Comparison of ENCODE assay signal across 25 cellular contexts in genomic region chr3:183439510-183439909, GRCh38. TPM values are rescaled to one million over a fixed set of nuclear protein-coding genes. Genes with fewer than 3 reads are reported as not detected.
A peak's percentile ranks its signal among the peaks of the same experiment; 100 is the strongest.
DNase-seq lines count a peak whose midpoint lies in the region; ATAC-seq and TF ChIP-seq lines count a peak whose summit lies in the region.
"Had no signal": no experiment of that assay in that cellular context is flagged by ENCODE, and none has a peak within 500 bp of the region (broad histone marks: within the 10 kb centered on the region; RNA-seq: fewer than 3 reads in every experiment).

No MANE protein-coding gene starts in this region.

- TF ChIP-seq CTCF in epithelial cell of esophagus (IDR thresholded peaks at IDR 0.05; ENCODE audit: insufficient read depth, low read depth, low read length, missing control alignments): no peak

- POLR2A ChIA-PET in HEK293T (lab: Yijun Ruan, JAX): no interaction called here

- H3K4me3 ChIP-seq in epithelial cell of esophagus (ENCODE audit: low read length): no peak overlapping the region
- H3K4me3 ChIP-seq: adrenal gland, heart right ventricle, lung, spleen, suprapubic skin had no signal

- CTCF ChIA-PET in HEK293T (lab: Yijun Ruan, JAX): no interaction called here

- no peak for ATAC-seq in HG02884 (IDR thresholded peaks at IDR 0.05; ENCODE audit: unreplicated experiment)
- ATAC-seq: activated T-cell treated with anti-CD3 and anti-CD28 coated beads, Interleukin-2, amount 50 U/mL, for 4 hours; effector memory CD8-positive, alpha-beta T cell; right cardiac atrium had no signal

- DNase-seq in CD1c-positive myeloid dendritic cell (ENCODE audit: extremely low spot score) (peak; percentile 40), H4 (ENCODE audit: low spot score) (peak; percentile 25), NCI-H226 (peak; percentile 16), epithelial cell of esophagus (ENCODE audit: low read depth) (peak; percentile 58), HEK293T (ENCODE audit: extremely low spot score) (no peak), AG20443 (ENCODE audit: low spot score) (no peak)
- DNase-seq in activated effector memory CD4-positive, alpha-beta T cell treated with anti-CD3 and anti-CD28 coated beads, Interleukin-2, amount 50 U/mL, for 16 hours: no peak
- DNase-seq: ACHN; activated CD4-positive, alpha-beta T cell treated with anti-CD3 and anti-CD28 coated beads for 4 hours; activated naive CD4-positive, alpha-beta T cell treated with Interleukin-2 at 50 U/mL for 16 hours; activated T-cell treated with anti-CD3 and anti-CD28 coated beads, Interleukin-2, amount 50 U/mL, for 4 hours; adrenal gland; brain microvascular endothelial cell; effector memory CD8-positive, alpha-beta T cell; heart right ventricle; Karpas-422; kidney glomerular epithelial cell; NCI-H187 treated with DMSO at 0.1 percent for 48 hours; NCI-H446; right cardiac atrium; SK-N-SH; spleen had no signal

TF ChIP-seq in HEK293T, 16 proteins besides CTCF, POLR2A, EP300 and RAD21:
- TF ChIP-seq TARDBP (IDR thresholded peaks at IDR 0.05) (no peak), HDGF (IDR thresholded peaks at IDR 0.05; ENCODE audit: borderline replicate concordance) (no peak), FOXA1 (IDR thresholded peaks at IDR 0.05) (no peak), LEF1 (IDR thresholded peaks at IDR 0.05; ENCODE audit: borderline replicate concordance) (no peak), FOXM1 (IDR thresholded peaks at IDR 0.05; ENCODE audit: borderline replicate concordance) (no peak), CTBP1 (IDR thresholded peaks at IDR 0.05; ENCODE audit: borderline replicate concordance) (no peak), ZNF384 (IDR thresholded peaks at IDR 0.05) (no peak), ELF4 (IDR thresholded peaks at IDR 0.05) (no peak), SP1 (IDR thresholded peaks at IDR 0.05) (no peak)
- TF ChIP-seq, protein P1, sequence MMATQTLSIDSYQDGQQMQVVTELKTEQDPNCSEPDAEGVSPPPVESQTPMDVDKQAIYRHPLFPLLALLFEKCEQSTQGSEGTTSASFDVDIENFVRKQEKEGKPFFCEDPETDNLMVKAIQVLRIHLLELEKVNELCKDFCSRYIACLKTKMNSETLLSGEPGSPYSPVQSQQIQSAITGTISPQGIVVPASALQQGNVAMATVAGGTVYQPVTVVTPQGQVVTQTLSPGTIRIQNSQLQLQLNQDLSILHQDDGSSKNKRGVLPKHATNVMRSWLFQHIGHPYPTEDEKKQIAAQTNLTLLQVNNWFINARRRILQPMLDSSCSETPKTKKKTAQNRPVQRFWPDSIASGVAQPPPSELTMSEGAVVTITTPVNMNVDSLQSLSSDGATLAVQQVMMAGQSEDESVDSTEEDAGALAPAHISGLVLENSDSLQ (IDR thresholded peaks at IDR 0.05): no peak
TF ChIP-seq in HEK293T: peak in this region for 0.

RNA-seq across cellular contexts. Expression of gene MCF2L2, which starts 11.1 kb away (rescaled TPM):
- 0.62 and 0.64 TPM in 2 replicates for total RNA-seq in H4 (2014; rRNA removed; shearing (Covaris generic))

Comparison
In these comparisons a context has a peak if more than half of its experiments do, and no peak if none do; other contexts are left out.
1. DNase-seq: peak in CD1c-positive myeloid dendritic cell (single experiment), H4 (single experiment), NCI-H226 (single experiment) and epithelial cell of esophagus (single experiment); none in activated effector memory CD4-positive, alpha-beta T cell treated with anti-CD3 and anti-CD28 coated beads, Interleukin-2, amount 50 U/mL, for 16 hours (single experiment), HEK293T (single experiment) and AG20443 (single experiment).